In the genomic region with DNA sequence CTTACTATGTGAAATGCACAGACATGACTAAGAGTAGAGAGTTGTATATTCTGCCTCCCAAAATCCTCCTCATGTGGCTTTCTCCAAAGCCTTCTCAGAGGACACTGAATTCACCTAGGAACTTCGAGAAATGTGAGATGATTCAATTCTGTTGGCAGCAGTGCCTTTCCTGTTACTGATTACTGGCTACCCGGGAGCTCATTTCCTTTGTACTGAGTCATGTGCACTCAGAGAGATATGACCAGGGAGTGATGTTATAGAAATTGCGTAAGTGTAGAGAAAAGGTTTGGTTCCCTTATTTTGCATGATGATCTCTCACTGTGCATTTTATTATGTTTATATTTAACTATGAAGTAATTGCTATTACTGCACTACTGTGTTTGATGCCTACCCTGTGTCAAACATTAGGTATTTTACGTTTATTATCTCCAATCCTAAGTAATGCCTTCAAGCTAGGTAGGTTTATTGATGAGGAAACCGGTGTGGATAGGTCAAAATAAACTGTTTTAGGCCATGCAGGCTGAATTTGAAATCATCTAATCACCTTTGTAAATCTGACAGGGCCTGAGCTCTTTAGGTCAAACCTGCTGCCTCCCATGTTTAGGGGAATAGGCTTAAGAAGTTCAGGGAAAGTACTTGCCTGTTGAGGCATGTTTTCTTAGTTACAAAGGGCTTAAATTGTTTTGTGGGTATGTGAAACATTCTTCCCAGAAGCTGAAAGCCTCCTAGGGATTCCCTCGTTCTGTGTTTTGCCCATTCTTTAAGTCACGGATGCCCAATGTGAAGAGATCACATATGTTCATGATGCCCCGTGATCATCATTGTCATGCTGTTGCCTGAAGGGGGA, we compare ENCODE assay signal across 1 cellular context.
TF ChIP-seq lines count a peak whose summit lies in the region.

No MANE protein-coding gene starts in this region.

TF ChIP-seq in HepG2, 621 proteins besides CTCF, POLR2A, EP300 and RAD21 (continued from another document and continues in another):
- no peak for TF ChIP-seq ATF7 (IDR thresholded peaks at IDR 0.05)
- TF ChIP-seq ATF7 (CRISPR knock-in tag; IDR thresholded peaks at IDR 0.05) = no peak
- no peak for TF ChIP-seq ZMYM2 (CRISPR knock-in tag; IDR thresholded peaks at IDR 0.05)
- no peak for TF ChIP-seq ARHGAP35 (CRISPR knock-in tag; IDR thresholded peaks at IDR 0.05; ENCODE audit: borderline replicate concordance)
- peak; percentile 12 for TF ChIP-seq RBM22 (optimal IDR thresholded peaks at IDR 0.05; ENCODE audit: low read length)
- TF ChIP-seq MATR3 (CRISPR knock-in tag; IDR thresholded peaks at IDR 0.05) = no peak
- 0 out of 2 replicates have a peak, but pooled peaks have one; percentile 21 for TF ChIP-seq THRA (CRISPR knock-in tag; IDR thresholded peaks at IDR 0.05; ENCODE audit: borderline replicate concordance)
- TF ChIP-seq ZNF430 (CRISPR knock-in tag; IDR thresholded peaks at IDR 0.05) = no peak
- TF ChIP-seq MYC (CRISPR knock-in tag; IDR thresholded peaks at IDR 0.05; ENCODE audit: borderline replicate concordance) = no peak
- TF ChIP-seq ZNF792 (CRISPR knock-in tag; IDR thresholded peaks at IDR 0.05) = peak; percentile 72; the same call in 1 of the 2 replicates
- no peak for TF ChIP-seq SP140L (CRISPR knock-in tag; IDR thresholded peaks at IDR 0.05; ENCODE audit: borderline replicate concordance)
- no peak for TF ChIP-seq ZNF160 (CRISPR knock-in tag; IDR thresholded peaks at IDR 0.05)
- TF ChIP-seq ZSCAN30 (CRISPR knock-in tag; IDR thresholded peaks at IDR 0.05) = no peak
- TF ChIP-seq POLR2G (IDR thresholded peaks at IDR 0.05; ENCODE audit: low read depth, low read length) = no peak
- no peak for TF ChIP-seq ZNF350 (CRISPR knock-in tag; IDR thresholded peaks at IDR 0.05; ENCODE audit: borderline replicate concordance, low read depth)
- TF ChIP-seq TBX2 (CRISPR knock-in tag; IDR thresholded peaks at IDR 0.05; ENCODE audit: borderline replicate concordance) = no peak
- TF ChIP-seq PHF20 (CRISPR knock-in tag; IDR thresholded peaks at IDR 0.05) = no peak
- TF ChIP-seq, protein P1, sequence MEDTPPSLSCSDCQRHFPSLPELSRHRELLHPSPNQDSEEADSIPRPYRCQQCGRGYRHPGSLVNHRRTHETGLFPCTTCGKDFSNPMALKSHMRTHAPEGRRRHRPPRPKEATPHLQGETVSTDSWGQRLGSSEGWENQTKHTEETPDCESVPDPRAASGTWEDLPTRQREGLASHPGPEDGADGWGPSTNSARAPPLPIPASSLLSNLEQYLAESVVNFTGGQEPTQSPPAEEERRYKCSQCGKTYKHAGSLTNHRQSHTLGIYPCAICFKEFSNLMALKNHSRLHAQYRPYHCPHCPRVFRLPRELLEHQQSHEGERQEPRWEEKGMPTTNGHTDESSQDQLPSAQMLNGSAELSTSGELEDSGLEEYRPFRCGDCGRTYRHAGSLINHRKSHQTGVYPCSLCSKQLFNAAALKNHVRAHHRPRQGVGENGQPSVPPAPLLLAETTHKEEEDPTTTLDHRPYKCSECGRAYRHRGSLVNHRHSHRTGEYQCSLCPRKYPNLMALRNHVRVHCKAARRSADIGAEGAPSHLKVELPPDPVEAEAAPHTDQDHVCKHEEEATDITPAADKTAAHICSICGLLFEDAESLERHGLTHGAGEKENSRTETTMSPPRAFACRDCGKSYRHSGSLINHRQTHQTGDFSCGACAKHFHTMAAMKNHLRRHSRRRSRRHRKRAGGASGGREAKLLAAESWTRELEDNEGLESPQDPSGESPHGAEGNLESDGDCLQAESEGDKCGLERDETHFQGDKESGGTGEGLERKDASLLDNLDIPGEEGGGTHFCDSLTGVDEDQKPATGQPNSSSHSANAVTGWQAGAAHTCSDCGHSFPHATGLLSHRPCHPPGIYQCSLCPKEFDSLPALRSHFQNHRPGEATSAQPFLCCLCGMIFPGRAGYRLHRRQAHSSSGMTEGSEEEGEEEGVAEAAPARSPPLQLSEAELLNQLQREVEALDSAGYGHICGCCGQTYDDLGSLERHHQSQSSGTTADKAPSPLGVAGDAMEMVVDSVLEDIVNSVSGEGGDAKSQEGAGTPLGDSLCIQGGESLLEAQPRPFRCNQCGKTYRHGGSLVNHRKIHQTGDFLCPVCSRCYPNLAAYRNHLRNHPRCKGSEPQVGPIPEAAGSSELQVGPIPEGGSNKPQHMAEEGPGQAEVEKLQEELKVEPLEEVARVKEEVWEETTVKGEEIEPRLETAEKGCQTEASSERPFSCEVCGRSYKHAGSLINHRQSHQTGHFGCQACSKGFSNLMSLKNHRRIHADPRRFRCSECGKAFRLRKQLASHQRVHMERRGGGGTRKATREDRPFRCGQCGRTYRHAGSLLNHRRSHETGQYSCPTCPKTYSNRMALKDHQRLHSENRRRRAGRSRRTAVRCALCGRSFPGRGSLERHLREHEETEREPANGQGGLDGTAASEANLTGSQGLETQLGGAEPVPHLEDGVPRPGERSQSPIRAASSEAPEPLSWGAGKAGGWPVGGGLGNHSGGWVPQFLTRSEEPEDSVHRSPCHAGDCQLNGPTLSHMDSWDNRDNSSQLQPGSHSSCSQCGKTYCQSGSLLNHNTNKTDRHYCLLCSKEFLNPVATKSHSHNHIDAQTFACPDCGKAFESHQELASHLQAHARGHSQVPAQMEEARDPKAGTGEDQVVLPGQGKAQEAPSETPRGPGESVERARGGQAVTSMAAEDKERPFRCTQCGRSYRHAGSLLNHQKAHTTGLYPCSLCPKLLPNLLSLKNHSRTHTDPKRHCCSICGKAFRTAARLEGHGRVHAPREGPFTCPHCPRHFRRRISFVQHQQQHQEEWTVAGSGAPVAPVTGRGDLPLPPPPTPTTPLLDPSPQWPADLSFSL (CRISPR knock-in tag; IDR thresholded peaks at IDR 0.05) = no peak
- TF ChIP-seq IRX3 (CRISPR knock-in tag; IDR thresholded peaks at IDR 0.05; ENCODE audit: borderline replicate concordance, low read depth) = no peak
- TF ChIP-seq STAG1 (CRISPR knock-in tag; IDR thresholded peaks at IDR 0.05) = no peak
- TF ChIP-seq HBP1 (CRISPR knock-in tag; IDR thresholded peaks at IDR 0.05; ENCODE audit: low read depth) = 0 out of 2 replicates have a peak, but pooled peaks have one; percentile 24
- no peak for TF ChIP-seq RFX5 (IDR thresholded peaks at IDR 0.05; ENCODE audit: low read depth, low read length)
- no peak for TF ChIP-seq ZFP41 (CRISPR knock-in tag; IDR thresholded peaks at IDR 0.05; ENCODE audit: borderline replicate concordance)
- TF ChIP-seq USF2 (IDR thresholded peaks at IDR 0.05; ENCODE audit: low read depth, low read length) = no peak
- TF ChIP-seq USF2 (CRISPR knock-in tag; IDR thresholded peaks at IDR 0.05; ENCODE audit: borderline replicate concordance) = peak; percentile 42; the same call in 1 of the 2 replicates
- TF ChIP-seq TSC22D2 (CRISPR knock-in tag; IDR thresholded peaks at IDR 0.05; ENCODE audit: borderline replicate concordance) = no peak
- TF ChIP-seq ZNF615 (CRISPR knock-in tag; IDR thresholded peaks at IDR 0.05; ENCODE audit: borderline replicate concordance) = no peak
- TF ChIP-seq RARG (CRISPR knock-in tag; IDR thresholded peaks at IDR 0.05; ENCODE audit: low read depth) = no peak
- TF ChIP-seq FOXK1 (CRISPR knock-in tag; IDR thresholded peaks at IDR 0.05; ENCODE audit: borderline replicate concordance, low read depth) = no peak
- no peak for TF ChIP-seq KLF9 (CRISPR knock-in tag; IDR thresholded peaks at IDR 0.05; ENCODE audit: low read depth)
- TF ChIP-seq MED13 (CRISPR knock-in tag; IDR thresholded peaks at IDR 0.05) = no peak
- no peak for TF ChIP-seq ZNF343 (CRISPR knock-in tag; IDR thresholded peaks at IDR 0.05)
- no peak for TF ChIP-seq PHB2 (IDR thresholded peaks at IDR 0.05; ENCODE audit: partially characterized antibody)
- no peak for TF ChIP-seq BRD4 (CRISPR knock-in tag; IDR thresholded peaks at IDR 0.05)
- no peak for TF ChIP-seq TP53 (CRISPR knock-in tag; conservative IDR thresholded peaks at IDR 0.05)
- no peak for TF ChIP-seq MIER3 (CRISPR knock-in tag; IDR thresholded peaks at IDR 0.05; ENCODE audit: borderline replicate concordance)
- no peak for TF ChIP-seq SP5 (CRISPR knock-in tag; IDR thresholded peaks at IDR 0.05; ENCODE audit: borderline replicate concordance, low read depth)
- peak; percentile 45; the same call in 1 of the 2 replicates for TF ChIP-seq ZGPAT (CRISPR knock-in tag; IDR thresholded peaks at IDR 0.05)
- peak; percentile 83 for TF ChIP-seq ELF3 (CRISPR knock-in tag; IDR thresholded peaks at IDR 0.05)
- no peak for TF ChIP-seq FOXK2 (IDR thresholded peaks at IDR 0.05)
- TF ChIP-seq MAFF (IDR thresholded peaks at IDR 0.05; ENCODE audit: low read depth, low read length) = no peak
- no peak for TF ChIP-seq POLR2AphosphoS2 (IDR thresholded peaks at IDR 0.05; ENCODE audit: low read depth, low read length)
- no peak for TF ChIP-seq GPBP1L1 (CRISPR knock-in tag; IDR thresholded peaks at IDR 0.05)
- TF ChIP-seq SMARCC2 (IDR thresholded peaks at IDR 0.05) = no peak
- no peak for TF ChIP-seq ZNF552 (CRISPR knock-in tag; IDR thresholded peaks at IDR 0.05; ENCODE audit: borderline replicate concordance)
- no peak for TF ChIP-seq ZC3H4 (CRISPR knock-in tag; IDR thresholded peaks at IDR 0.05; ENCODE audit: borderline replicate concordance)
- TF ChIP-seq ZNF598 (CRISPR knock-in tag; IDR thresholded peaks at IDR 0.05; ENCODE audit: borderline replicate concordance) = no peak
- no peak for TF ChIP-seq PRPF4 (IDR thresholded peaks at IDR 0.05; ENCODE audit: low read depth, low read length, poor library complexity, severe bottlenecking)
- no peak for TF ChIP-seq ZNF781 (CRISPR knock-in tag; IDR thresholded peaks at IDR 0.05; ENCODE audit: borderline replicate concordance, not compliant biosample characterization)
- no peak for TF ChIP-seq ZNF564 (CRISPR knock-in tag; IDR thresholded peaks at IDR 0.05)
- TF ChIP-seq ZNF562 (CRISPR knock-in tag; IDR thresholded peaks at IDR 0.05; ENCODE audit: borderline replicate concordance) = no peak
- no peak for TF ChIP-seq ZNF362 (CRISPR knock-in tag; IDR thresholded peaks at IDR 0.05; ENCODE audit: borderline replicate concordance)
- no peak for TF ChIP-seq NAIF1 (CRISPR knock-in tag; IDR thresholded peaks at IDR 0.05; ENCODE audit: borderline replicate concordance)
- no peak for TF ChIP-seq SRSF9 (IDR thresholded peaks at IDR 0.05; ENCODE audit: borderline replicate concordance, insufficient read depth, low read depth, low read length, poor library complexity, severe bottlenecking)
